8 cellular contexts compared by ENCODE assay signal in the genomic region with DNA sequence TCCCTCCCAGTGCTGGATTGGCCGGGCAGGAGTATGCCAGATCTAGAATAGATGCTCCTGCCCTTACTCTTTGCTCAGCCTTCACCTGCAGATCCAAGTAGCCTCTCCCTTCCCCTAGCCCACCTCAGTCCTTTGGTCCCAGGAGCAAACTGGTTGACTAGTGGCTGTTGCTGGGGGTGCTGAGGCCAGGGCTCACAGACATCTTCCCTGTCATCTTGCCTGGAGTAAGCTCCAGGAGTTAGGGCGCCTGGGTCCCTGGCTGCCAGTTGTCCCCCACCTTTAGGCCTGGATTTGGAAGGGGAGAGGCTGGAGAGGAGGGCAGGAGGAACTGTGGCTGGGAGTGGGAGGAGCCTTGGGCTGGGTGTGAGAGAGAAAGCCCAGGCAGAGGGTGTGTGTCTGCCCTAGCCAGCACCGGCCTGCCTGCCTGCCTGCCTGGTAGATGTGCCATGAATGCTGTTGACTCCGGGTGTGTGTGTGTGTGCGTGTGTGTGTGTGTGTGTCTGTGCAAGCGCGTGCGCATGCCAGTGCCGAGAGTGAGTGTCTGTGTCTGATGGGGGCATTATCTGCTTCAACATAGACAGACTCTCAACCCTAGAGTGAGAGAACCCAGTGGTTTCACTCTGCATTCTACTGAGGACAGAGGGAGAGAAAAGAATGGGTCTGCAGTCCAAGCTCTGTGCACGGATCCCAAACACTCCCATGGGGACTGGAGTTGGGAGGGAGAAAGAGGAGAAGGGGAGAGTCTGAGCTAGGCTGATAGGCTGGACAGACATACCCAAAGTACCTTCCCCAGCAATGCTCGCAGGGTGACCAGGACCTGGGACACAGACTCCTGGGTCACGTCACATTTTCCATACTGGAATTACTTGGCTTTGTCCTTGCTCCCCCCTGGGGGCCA. TPM values are rescaled to one million over a fixed set of nuclear protein-coding genes. Genes with fewer than 3 reads are reported as not detected.
DNase-seq lines count a peak whose midpoint lies in the region; ATAC-seq, FAIRE-seq and TF ChIP-seq lines count a peak whose summit lies in the region.

No MANE protein-coding gene starts in this region.

- peak; percentile 47 for DNase-seq in EL
- DNase-seq in activated T-cell treated with anti-CD3 and anti-CD28 coated beads, Interleukin-2, amount 50 U/mL, for 72 hours = peak; percentile 36 to 47
- peak; percentile 42 for DNase-seq in fibroblast of villous mesenchyme (ENCODE audit: low read depth)
- peak in 1 of 6 donors; percentile 60 for DNase-seq in pancreas
- no peak for DNase-seq in foreskin melanocyte
- DNase-seq in NCI-H2171 treated with DMSO at 0.1 percent for 48 hours (lab: John Stamatoyannopoulos, UW) = no peak
- DNase-seq in WERI-Rb-1 = no peak

- H3K27ac Mint-ChIP-seq in activated T-cell treated with anti-CD3 and anti-CD28 coated beads, Interleukin-2, amount 50 U/mL, for 72 hours = peak overlapping the region; percentile 50

- WGBS in pancreas, 2 donors = 31 to 33% methylated on average over 12 of the region's 12 CpGs

- H3K4me1 ChIP-seq in KMS-11 (ENCODE audit: low read depth, poor library complexity, severe bottlenecking) = peaks cover 63% of the 10 kb centered on the region
- H3K4me1 ChIP-seq in pancreas = no peaks in the 10 kb centered on the region

- H3K4me2 ChIP-seq in KMS-11 = peak overlapping the region; percentile 96

- H3K27me3 ChIP-seq in KMS-11 (ENCODE audit: insufficient read depth, low read depth) = no peaks in the 10 kb centered on the region
- no peaks in the 10 kb centered on the region for H3K27me3 ChIP-seq in pancreas
- H3K27me3 ChIP-seq in WERI-Rb-1 (ENCODE audit: insufficient read depth, low read depth, severe bottlenecking) = no peaks in the 10 kb centered on the region

- no peaks in the 10 kb centered on the region for H4K20me1 ChIP-seq in KMS-11 (ENCODE audit: insufficient read depth)

- H3K4me3 Mint-ChIP-seq in activated T-cell treated with anti-CD3 and anti-CD28 coated beads, Interleukin-2, amount 50 U/mL, for 72 hours = peak overlapping the region; percentile 88 to 91

- H3K4me1 Mint-ChIP-seq in activated T-cell treated with anti-CD3 and anti-CD28 coated beads, Interleukin-2, amount 50 U/mL, for 72 hours (ENCODE audit: low read depth) = peaks cover 56% of the 10 kb centered on the region

- ATAC-seq in activated T-cell treated with anti-CD3 and anti-CD28 coated beads, Interleukin-2, amount 50 U/mL, for 72 hours (replicated peaks in 1 of 2) = peak; percentile 54
- ATAC-seq in pancreas = peak; percentile 41 to 71 (median 67)

- H3K36me3 ChIP-seq in KMS-11 (ENCODE audit: insufficient read depth) (no peaks in the 10 kb centered on the region), pancreas (no peaks in the 10 kb centered on the region), WERI-Rb-1 (no peaks in the 10 kb centered on the region)

- no peak overlapping the region for H3K4me3 ChIP-seq in KMS-11 (IDR thresholded peaks at IDR 0.05; ENCODE audit: insufficient read depth, low read depth, low read length)
- peak overlapping the region; percentile 72 for H3K4me3 ChIP-seq in fibroblast of villous mesenchyme (ENCODE audit: low read depth, low read length)
- peak overlapping the region; percentile 29 to 62 (median 50) for H3K4me3 ChIP-seq in pancreas
- H3K4me3 ChIP-seq in WERI-Rb-1 (ENCODE audit: low read depth, low read length) = no peak overlapping the region

- H3K27ac ChIP-seq in KMS-11 (peak overlapping the region; percentile 11), pancreas (peak overlapping the region; percentile 5 to 78 (median 64)), WERI-Rb-1 (no peak overlapping the region)

- H3K9ac ChIP-seq in KMS-11 = peak overlapping the region; percentile 7; the same call in 1 of the 2 replicates

- no peaks in the 10 kb centered on the region for H3K9me3 ChIP-seq in pancreas
- no peaks in the 10 kb centered on the region for H3K9me3 ChIP-seq in WERI-Rb-1 (ENCODE audit: severe bottlenecking)

- no peaks in the 10 kb centered on the region for H3K9me3 Mint-ChIP-seq in activated T-cell treated with anti-CD3 and anti-CD28 coated beads, Interleukin-2, amount 50 U/mL, for 72 hours

- intact Hi-C loops in pancreas (cut with DNase I) = no loop called here

- TF ChIP-seq CTCF in KMS-11 (conservative IDR thresholded peaks at IDR 0.05; ENCODE audit: low read depth, low read length) = no peak; the same call in 1 of the 2 replicates
- peak; percentile 0 for TF ChIP-seq CTCF in fibroblast of villous mesenchyme (IDR thresholded peaks at IDR 0.05; ENCODE audit: insufficient read depth, low read depth, low read length)
- TF ChIP-seq CTCF in pancreas (IDR thresholded peaks at IDR 0.05) = no peak
- no peak for TF ChIP-seq CTCF in WERI-Rb-1 (IDR thresholded peaks at IDR 0.05; ENCODE audit: low read depth, low read length)

- H3K79me2 ChIP-seq in KMS-11 (ENCODE audit: insufficient read depth, low read depth) = peaks cover 10% of the 10 kb centered on the region; the same call in 1 of the 2 replicates

- H2AFZ ChIP-seq in KMS-11 (ENCODE audit: low read depth) = peak overlapping the region; percentile 65

- no peaks in the 10 kb centered on the region for H3K27me3 Mint-ChIP-seq in activated T-cell treated with anti-CD3 and anti-CD28 coated beads, Interleukin-2, amount 50 U/mL, for 72 hours (ENCODE audit: low read depth)

- no peak for FAIRE-seq in pancreas (lab: Jason Lieb, UNC)

- no peaks in the 10 kb centered on the region for H3K36me3 Mint-ChIP-seq in activated T-cell treated with anti-CD3 and anti-CD28 coated beads, Interleukin-2, amount 50 U/mL, for 72 hours (ENCODE audit: insufficient read depth in 2 of 2)

RNA-seq across cellular contexts. Expression of gene RARG, which starts 0.9 kb away (rescaled TPM):
- 10 to 100 TPM; 36.7 to 37.3 TPM for total RNA-seq in activated T-cell treated with anti-CD3 and anti-CD28 coated beads, Interleukin-2, amount 50 U/mL, for 72 hours
- total RNA-seq in fibroblast of villous mesenchyme (28.0 and 29.4 TPM in 2 replicates), pancreas (10 to 100 TPM in 2 of 6 donors, 1 to 10 TPM in 4; 4.4 to 18.7 (median 7.4) TPM)
- polyA plus RNA-seq in pancreas = 10 to 100 TPM; 10.3 to 11.7 TPM

RNA-seq across cellular contexts. Expression of gene ITGB7, which starts 25.8 kb away (rescaled TPM):
- total RNA-seq in activated T-cell treated with anti-CD3 and anti-CD28 coated beads, Interleukin-2, amount 50 U/mL, for 72 hours = 100 to 1,000 TPM in 1 of 2 donors, 10 to 100 TPM in 1; 88.0 to 111 TPM
- under 0.01 TPM in 1 of 2 replicates, not detected in the other for total RNA-seq in fibroblast of villous mesenchyme
- 1 to 10 TPM; 1.1 to 1.7 (median 1.4) TPM for total RNA-seq in pancreas
- 1 to 10 TPM; 1.6 to 1.8 TPM for polyA plus RNA-seq in pancreas

RNA-seq across cellular contexts. Expression of gene ESPL1, which starts 35.2 kb away (rescaled TPM):
- total RNA-seq in activated T-cell treated with anti-CD3 and anti-CD28 coated beads, Interleukin-2, amount 50 U/mL, for 72 hours = 10 to 100 TPM; 71.9 to 75.5 TPM
- total RNA-seq in fibroblast of villous mesenchyme = 4.8 and 6.5 TPM in 2 replicates
- under 1 TPM; 0.09 to 0.81 (median 0.50) TPM for total RNA-seq in pancreas
- polyA plus RNA-seq in pancreas = under 1 TPM; 0.09 to 0.27 TPM

RNA-seq across cellular contexts. Expression of gene CSAD, which starts 52.2 kb away (rescaled TPM):
- total RNA-seq in activated T-cell treated with anti-CD3 and anti-CD28 coated beads, Interleukin-2, amount 50 U/mL, for 72 hours = 10 to 100 TPM; 42.7 to 45.2 TPM
- total RNA-seq in fibroblast of villous mesenchyme (5.5 and 7.8 TPM in 2 replicates), pancreas (10 to 100 TPM; 10.1 to 28.4 (median 16.1) TPM)
- polyA plus RNA-seq in pancreas = 10 to 100 TPM; 78.5 to 83.2 TPM

RNA-seq across cellular contexts. Expression of gene ZNF740, which starts 52.4 kb away (rescaled TPM):
- total RNA-seq in activated T-cell treated with anti-CD3 and anti-CD28 coated beads, Interleukin-2, amount 50 U/mL, for 72 hours = 10 to 100 TPM; 44.2 to 49.5 TPM
- total RNA-seq in fibroblast of villous mesenchyme (10.6 and 10.8 TPM in 2 replicates), pancreas (10 to 100 TPM; 13.3 to 33.1 (median 19.8) TPM)
- polyA plus RNA-seq in pancreas = 1 to 10 TPM; 5.2 to 7.6 TPM

Comparison
In these comparisons a context has a peak if more than half of its experiments do, and no peak if none do; other contexts are left out.
1. DNase-seq: peak in EL (single experiment), activated T-cell treated with anti-CD3 and anti-CD28 coated beads, Interleukin-2, amount 50 U/mL, for 72 hours (2 of 2) and fibroblast of villous mesenchyme (single experiment); none in foreskin melanocyte (single experiment), NCI-H2171 treated with DMSO at 0.1 percent for 48 hours (single experiment) and WERI-Rb-1 (single experiment).
2. H3K4me3 ChIP-seq: peak in fibroblast of villous mesenchyme (single experiment) and pancreas (4 of 4); none in KMS-11 (single experiment) and WERI-Rb-1 (single experiment).
3. RNA of gene ITGB7, which starts 25.8 kb away (total RNA-seq): 88.0 to 111 TPM in activated T-cell treated with anti-CD3 and anti-CD28 coated beads, Interleukin-2, amount 50 U/mL, for 72 hours; 1.1 to 1.7 TPM in pancreas and under 0.01 TPM in fibroblast of villous mesenchyme; every median in the first group is over 10 times any median in the second.